Comparison of ENCODE assay signal across 1 cellular context in the genomic region with DNA sequence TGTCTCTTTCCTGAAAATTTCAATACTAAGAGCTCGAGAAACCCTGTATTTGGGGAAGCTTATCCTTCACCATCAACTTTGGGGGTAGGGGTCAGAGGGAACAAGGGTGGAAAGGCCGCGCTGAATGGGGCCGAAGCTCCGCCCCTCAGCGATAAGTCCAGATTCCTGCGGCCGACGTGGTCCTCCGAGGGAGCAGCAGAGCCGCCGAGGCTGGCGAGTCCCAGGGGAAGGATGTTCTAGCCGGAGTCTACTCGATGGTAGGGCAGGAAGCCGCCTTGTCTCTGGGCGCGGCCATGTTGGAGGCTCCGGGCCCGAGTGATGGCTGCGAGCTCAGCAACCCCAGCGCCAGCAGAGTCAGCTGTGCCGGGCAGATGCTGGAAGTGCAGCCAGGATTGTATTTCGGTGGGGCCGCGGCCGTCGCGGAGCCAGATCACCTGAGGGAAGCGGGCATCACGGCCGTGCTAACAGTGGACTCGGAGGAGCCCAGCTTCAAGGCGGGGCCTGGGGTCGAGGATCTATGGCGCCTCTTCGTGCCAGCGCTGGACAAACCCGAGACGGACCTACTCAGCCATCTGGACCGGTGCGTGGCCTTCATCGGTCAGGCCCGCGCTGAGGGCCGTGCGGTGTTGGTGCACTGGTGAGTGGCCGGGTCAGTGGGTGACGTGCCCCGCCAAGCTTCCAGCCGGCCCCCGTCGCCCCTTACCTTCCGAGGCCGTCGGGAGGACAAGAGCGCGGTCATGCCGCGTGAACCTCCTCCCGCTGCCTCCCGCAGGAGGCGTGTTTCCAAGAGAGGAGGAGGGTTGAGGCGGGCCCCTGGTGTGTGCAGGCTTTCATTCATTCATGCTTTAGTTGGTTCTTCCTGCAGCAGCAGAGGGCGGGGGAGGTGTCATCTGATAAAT.
TF ChIP-seq lines count a peak whose summit lies in the region.

A gene with protein sequence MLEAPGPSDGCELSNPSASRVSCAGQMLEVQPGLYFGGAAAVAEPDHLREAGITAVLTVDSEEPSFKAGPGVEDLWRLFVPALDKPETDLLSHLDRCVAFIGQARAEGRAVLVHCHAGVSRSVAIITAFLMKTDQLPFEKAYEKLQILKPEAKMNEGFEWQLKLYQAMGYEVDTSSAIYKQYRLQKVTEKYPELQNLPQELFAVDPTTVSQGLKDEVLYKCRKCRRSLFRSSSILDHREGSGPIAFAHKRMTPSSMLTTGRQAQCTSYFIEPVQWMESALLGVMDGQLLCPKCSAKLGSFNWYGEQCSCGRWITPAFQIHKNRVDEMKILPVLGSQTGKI (plus strand): TSS at position 278 of the 899 bp plus-strand sequence. CDS start 16 bp downstream, at position 294.

TF ChIP-seq in WTC11, 78 proteins besides CTCF, POLR2A, EP300 and RAD21 (continued from another document and continues in another):
- TF ChIP-seq, protein P1, sequence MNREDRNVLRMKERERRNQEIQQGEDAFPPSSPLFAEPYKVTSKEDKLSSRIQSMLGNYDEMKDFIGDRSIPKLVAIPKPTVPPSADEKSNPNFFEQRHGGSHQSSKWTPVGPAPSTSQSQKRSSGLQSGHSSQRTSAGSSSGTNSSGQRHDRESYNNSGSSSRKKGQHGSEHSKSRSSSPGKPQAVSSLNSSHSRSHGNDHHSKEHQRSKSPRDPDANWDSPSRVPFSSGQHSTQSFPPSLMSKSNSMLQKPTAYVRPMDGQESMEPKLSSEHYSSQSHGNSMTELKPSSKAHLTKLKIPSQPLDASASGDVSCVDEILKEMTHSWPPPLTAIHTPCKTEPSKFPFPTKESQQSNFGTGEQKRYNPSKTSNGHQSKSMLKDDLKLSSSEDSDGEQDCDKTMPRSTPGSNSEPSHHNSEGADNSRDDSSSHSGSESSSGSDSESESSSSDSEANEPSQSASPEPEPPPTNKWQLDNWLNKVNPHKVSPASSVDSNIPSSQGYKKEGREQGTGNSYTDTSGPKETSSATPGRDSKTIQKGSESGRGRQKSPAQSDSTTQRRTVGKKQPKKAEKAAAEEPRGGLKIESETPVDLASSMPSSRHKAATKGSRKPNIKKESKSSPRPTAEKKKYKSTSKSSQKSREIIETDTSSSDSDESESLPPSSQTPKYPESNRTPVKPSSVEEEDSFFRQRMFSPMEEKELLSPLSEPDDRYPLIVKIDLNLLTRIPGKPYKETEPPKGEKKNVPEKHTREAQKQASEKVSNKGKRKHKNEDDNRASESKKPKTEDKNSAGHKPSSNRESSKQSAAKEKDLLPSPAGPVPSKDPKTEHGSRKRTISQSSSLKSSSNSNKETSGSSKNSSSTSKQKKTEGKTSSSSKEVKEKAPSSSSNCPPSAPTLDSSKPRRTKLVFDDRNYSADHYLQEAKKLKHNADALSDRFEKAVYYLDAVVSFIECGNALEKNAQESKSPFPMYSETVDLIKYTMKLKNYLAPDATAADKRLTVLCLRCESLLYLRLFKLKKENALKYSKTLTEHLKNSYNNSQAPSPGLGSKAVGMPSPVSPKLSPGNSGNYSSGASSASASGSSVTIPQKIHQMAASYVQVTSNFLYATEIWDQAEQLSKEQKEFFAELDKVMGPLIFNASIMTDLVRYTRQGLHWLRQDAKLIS (CRISPR knock-in tag; IDR thresholded peaks at IDR 0.05; ENCODE audit: borderline replicate concordance) = no peak; the same call in 1 of the 2 replicates
- TF ChIP-seq, protein P2, sequence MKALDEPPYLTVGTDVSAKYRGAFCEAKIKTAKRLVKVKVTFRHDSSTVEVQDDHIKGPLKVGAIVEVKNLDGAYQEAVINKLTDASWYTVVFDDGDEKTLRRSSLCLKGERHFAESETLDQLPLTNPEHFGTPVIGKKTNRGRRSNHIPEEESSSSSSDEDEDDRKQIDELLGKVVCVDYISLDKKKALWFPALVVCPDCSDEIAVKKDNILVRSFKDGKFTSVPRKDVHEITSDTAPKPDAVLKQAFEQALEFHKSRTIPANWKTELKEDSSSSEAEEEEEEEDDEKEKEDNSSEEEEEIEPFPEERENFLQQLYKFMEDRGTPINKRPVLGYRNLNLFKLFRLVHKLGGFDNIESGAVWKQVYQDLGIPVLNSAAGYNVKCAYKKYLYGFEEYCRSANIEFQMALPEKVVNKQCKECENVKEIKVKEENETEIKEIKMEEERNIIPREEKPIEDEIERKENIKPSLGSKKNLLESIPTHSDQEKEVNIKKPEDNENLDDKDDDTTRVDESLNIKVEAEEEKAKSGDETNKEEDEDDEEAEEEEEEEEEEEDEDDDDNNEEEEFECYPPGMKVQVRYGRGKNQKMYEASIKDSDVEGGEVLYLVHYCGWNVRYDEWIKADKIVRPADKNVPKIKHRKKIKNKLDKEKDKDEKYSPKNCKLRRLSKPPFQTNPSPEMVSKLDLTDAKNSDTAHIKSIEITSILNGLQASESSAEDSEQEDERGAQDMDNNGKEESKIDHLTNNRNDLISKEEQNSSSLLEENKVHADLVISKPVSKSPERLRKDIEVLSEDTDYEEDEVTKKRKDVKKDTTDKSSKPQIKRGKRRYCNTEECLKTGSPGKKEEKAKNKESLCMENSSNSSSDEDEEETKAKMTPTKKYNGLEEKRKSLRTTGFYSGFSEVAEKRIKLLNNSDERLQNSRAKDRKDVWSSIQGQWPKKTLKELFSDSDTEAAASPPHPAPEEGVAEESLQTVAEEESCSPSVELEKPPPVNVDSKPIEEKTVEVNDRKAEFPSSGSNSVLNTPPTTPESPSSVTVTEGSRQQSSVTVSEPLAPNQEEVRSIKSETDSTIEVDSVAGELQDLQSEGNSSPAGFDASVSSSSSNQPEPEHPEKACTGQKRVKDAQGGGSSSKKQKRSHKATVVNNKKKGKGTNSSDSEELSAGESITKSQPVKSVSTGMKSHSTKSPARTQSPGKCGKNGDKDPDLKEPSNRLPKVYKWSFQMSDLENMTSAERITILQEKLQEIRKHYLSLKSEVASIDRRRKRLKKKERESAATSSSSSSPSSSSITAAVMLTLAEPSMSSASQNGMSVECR (CRISPR knock-in tag; IDR thresholded peaks at IDR 0.05; ENCODE audit: borderline replicate concordance) = peak; percentile 93; the same call in 1 of the 2 replicates
- TF ChIP-seq ZNF416 (CRISPR knock-in tag; IDR thresholded peaks at IDR 0.05) (no peak), RORB (CRISPR knock-in tag; IDR thresholded peaks at IDR 0.05) (no peak), NFATC4 (CRISPR knock-in tag; IDR thresholded peaks at IDR 0.05) (no peak), FOXP1 (CRISPR knock-in tag; IDR thresholded peaks at IDR 0.05; ENCODE audit: borderline replicate concordance) (peak; percentile 92), EMX1 (CRISPR knock-in tag; IDR thresholded peaks at IDR 0.05) (0 out of 2 replicates have a peak, but pooled peaks have one; percentile 10), TP53 (CRISPR knock-in tag; IDR thresholded peaks at IDR 0.05) (no peak), JAZF1 (CRISPR knock-in tag; IDR thresholded peaks at IDR 0.05) (no peak), ZNF263 (CRISPR knock-in tag; IDR thresholded peaks at IDR 0.05; ENCODE audit: low read depth) (0 out of 2 replicates have a peak, but pooled peaks have one; percentile 32), TEAD4 (CRISPR knock-in tag; IDR thresholded peaks at IDR 0.05) (no peak), NFYB (CRISPR knock-in tag; conservative IDR thresholded peaks at IDR 0.05; ENCODE audit: low read depth) (no peak), ZNF396 (CRISPR knock-in tag; IDR thresholded peaks at IDR 0.05; ENCODE audit: borderline replicate concordance) (no peak), SOX15 (CRISPR knock-in tag; IDR thresholded peaks at IDR 0.05) (no peak)
- TF ChIP-seq, protein P3, sequence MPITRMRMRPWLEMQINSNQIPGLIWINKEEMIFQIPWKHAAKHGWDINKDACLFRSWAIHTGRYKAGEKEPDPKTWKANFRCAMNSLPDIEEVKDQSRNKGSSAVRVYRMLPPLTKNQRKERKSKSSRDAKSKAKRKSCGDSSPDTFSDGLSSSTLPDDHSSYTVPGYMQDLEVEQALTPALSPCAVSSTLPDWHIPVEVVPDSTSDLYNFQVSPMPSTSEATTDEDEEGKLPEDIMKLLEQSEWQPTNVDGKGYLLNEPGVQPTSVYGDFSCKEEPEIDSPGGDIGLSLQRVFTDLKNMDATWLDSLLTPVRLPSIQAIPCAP (CRISPR knock-in tag; IDR thresholded peaks at IDR 0.05) = no peak
- TF ChIP-seq, protein P4, sequence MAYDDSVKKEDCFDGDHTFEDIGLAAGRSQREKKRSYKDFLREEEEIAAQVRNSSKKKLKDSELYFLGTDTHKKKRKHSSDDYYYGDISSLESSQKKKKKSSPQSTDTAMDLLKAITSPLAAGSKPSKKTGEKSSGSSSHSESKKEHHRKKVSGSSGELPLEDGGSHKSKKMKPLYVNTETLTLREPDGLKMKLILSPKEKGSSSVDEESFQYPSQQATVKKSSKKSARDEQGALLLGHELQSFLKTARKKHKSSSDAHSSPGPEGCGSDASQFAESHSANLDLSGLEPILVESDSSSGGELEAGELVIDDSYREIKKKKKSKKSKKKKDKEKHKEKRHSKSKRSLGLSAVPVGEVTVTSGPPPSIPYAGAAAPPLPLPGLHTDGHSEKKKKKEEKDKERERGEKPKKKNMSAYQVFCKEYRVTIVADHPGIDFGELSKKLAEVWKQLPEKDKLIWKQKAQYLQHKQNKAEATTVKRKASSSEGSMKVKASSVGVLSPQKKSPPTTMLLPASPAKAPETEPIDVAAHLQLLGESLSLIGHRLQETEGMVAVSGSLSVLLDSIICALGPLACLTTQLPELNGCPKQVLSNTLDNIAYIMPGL (CRISPR knock-in tag; IDR thresholded peaks at IDR 0.05) = peak; percentile 94
- TF ChIP-seq, protein P5, sequence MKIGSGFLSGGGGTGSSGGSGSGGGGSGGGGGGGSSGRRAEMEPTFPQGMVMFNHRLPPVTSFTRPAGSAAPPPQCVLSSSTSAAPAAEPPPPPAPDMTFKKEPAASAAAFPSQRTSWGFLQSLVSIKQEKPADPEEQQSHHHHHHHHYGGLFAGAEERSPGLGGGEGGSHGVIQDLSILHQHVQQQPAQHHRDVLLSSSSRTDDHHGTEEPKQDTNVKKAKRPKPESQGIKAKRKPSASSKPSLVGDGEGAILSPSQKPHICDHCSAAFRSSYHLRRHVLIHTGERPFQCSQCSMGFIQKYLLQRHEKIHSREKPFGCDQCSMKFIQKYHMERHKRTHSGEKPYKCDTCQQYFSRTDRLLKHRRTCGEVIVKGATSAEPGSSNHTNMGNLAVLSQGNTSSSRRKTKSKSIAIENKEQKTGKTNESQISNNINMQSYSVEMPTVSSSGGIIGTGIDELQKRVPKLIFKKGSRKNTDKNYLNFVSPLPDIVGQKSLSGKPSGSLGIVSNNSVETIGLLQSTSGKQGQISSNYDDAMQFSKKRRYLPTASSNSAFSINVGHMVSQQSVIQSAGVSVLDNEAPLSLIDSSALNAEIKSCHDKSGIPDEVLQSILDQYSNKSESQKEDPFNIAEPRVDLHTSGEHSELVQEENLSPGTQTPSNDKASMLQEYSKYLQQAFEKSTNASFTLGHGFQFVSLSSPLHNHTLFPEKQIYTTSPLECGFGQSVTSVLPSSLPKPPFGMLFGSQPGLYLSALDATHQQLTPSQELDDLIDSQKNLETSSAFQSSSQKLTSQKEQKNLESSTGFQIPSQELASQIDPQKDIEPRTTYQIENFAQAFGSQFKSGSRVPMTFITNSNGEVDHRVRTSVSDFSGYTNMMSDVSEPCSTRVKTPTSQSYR (CRISPR knock-in tag; IDR thresholded peaks at IDR 0.05) = no peak
- TF ChIP-seq, protein P6, sequence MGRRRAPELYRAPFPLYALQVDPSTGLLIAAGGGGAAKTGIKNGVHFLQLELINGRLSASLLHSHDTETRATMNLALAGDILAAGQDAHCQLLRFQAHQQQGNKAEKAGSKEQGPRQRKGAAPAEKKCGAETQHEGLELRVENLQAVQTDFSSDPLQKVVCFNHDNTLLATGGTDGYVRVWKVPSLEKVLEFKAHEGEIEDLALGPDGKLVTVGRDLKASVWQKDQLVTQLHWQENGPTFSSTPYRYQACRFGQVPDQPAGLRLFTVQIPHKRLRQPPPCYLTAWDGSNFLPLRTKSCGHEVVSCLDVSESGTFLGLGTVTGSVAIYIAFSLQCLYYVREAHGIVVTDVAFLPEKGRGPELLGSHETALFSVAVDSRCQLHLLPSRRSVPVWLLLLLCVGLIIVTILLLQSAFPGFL (CRISPR knock-in tag; IDR thresholded peaks at IDR 0.05; ENCODE audit: borderline replicate concordance) = 0 out of 2 replicates have a peak, but pooled peaks have one; percentile 30
- TF ChIP-seq, protein P7, sequence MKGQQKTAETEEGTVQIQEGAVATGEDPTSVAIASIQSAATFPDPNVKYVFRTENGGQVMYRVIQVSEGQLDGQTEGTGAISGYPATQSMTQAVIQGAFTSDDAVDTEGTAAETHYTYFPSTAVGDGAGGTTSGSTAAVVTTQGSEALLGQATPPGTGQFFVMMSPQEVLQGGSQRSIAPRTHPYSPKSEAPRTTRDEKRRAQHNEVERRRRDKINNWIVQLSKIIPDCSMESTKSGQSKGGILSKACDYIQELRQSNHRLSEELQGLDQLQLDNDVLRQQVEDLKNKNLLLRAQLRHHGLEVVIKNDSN (CRISPR knock-in tag; IDR thresholded peaks at IDR 0.05) = no peak
- TF ChIP-seq, protein P8, sequence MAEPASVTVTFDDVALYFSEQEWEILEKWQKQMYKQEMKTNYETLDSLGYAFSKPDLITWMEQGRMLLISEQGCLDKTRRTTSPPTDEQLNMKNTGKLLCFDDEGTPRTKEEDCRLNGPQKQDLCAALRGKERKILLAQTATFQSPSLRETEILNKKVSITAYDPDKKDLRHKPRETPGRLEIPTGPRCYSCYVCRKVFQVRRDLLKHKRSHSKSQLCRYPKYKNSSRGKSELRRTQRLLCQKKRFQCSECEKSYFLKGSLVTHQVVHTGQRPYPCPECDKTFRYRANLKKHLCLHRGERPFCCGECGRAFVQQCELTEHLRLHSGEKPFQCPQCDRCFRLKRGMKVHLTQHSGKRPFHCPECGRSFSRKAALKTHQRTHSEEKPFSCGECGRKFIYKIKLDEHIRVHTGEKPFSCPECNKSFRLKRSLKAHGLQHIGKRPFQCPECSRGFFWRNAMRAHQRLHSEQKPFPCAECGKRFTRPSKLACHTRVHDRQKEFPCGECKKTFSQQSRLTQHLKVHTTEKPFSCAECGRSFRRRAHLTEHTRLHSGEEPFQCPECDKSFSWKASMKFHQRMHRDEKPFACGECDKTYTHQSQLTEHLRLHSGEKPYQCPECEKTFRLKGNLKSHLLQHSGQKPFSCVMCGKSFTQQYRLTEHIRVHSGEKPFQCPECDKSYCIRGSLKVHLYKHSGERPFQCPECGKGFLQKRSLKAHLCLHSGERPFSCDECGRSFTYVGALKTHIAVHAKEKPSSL (CRISPR knock-in tag; conservative IDR thresholded peaks at IDR 0.05) = no peak
- TF ChIP-seq, protein P9, sequence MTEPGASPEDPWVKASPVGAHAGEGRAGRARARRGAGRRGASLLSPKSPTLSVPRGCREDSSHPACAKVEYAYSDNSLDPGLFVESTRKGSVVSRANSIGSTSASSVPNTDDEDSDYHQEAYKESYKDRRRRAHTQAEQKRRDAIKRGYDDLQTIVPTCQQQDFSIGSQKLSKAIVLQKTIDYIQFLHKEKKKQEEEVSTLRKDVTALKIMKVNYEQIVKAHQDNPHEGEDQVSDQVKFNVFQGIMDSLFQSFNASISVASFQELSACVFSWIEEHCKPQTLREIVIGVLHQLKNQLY (CRISPR knock-in tag; IDR thresholded peaks at IDR 0.05) = no peak
